ENCODE assay signal across 15 cellular contexts in genomic region chr1:20480261-20481157, GRCh38. TPM values are rescaled to one million over a fixed set of nuclear protein-coding genes. Genes with fewer than 3 reads are reported as not detected.
A peak's percentile ranks its signal among the peaks of the same experiment; 100 is the strongest.
DNase-seq lines count a peak whose midpoint lies in the region; ATAC-seq, FAIRE-seq and TF ChIP-seq lines count a peak whose summit lies in the region.
"Had no signal": no experiment of that assay in that cellular context is flagged by ENCODE, and none has a peak within 500 bp of the region (broad histone marks: within the 10 kb centered on the region; RNA-seq: fewer than 3 reads in every experiment).

No MANE protein-coding gene starts in this region.

- DNase-seq in astrocyte (ENCODE audit: low read depth): no peak
- DNase-seq in progenitor cell of endocrine pancreas (ENCODE audit: low spot score, unreplicated experiment): peak; percentile 39
- DNase-seq in CD1c-positive myeloid dendritic cell (ENCODE audit: extremely low spot score): no peak
- DNase-seq in T-cell: no peak
- no peak for DNase-seq in KBM-7
- DNase-seq in NCI-H128 (lab: John Stamatoyannopoulos, UW; ENCODE audit: unreplicated experiment): no peak
- DNase-seq: activated CD4-positive, alpha-beta T cell treated with anti-CD3 and anti-CD28 coated beads, Interleukin-2, amount 50 U/mL, for 1 hour; activated naive CD4-positive, alpha-beta T cell treated with anti-CD3 and anti-CD28 coated beads for 36 hours; CD4-positive, CD25-positive, alpha-beta regulatory T cell; left ventricle myocardium inferior; NCI-H774; psoas muscle had no signal

- H3K4me3 ChIP-seq in HEK293 (ENCODE audit: low read depth, low read length) (no peak overlapping the region), astrocyte (ENCODE audit: insufficient read depth, low read depth, low read length) (no peak overlapping the region)
- H3K4me3 ChIP-seq: left ventricle myocardium inferior, psoas muscle, SK-N-MC had no signal

- POLR2A ChIA-PET in HEK293 (lab: Yijun Ruan, JAX) (no interaction called here), T-cell (lab: Charles Lee) (no interaction called here)

- H3K27me3 Mint-ChIP-seq in astrocyte (ENCODE audit: low read depth, unreplicated experiment): peaks cover 2% of the 10 kb centered on the region
- no peaks in the 10 kb centered on the region for H3K27me3 Mint-ChIP-seq in progenitor cell of endocrine pancreas
- peaks cover 76% of the 10 kb centered on the region in 2 donors for H3K27me3 Mint-ChIP-seq in T-cell

- no peak for ATAC-seq in T-cell (replicated peaks in 1 of 4)
- ATAC-seq: psoas muscle had no signal

- H3K27ac ChIP-seq in HEK293 (ENCODE audit: extremely low read depth, low read depth, low read length) (no peak overlapping the region), astrocyte (ENCODE audit: low read depth, low read length) (no peak overlapping the region), layer of hippocampus (ENCODE audit: low read depth, low read length) (peak overlapping the region; percentile 84)
- H3K27ac ChIP-seq: left ventricle myocardium inferior, psoas muscle, SK-N-MC had no signal

- H3K9ac ChIP-seq in astrocyte (ENCODE audit: low read length): no peak overlapping the region

- H4K20me1 ChIP-seq in astrocyte (ENCODE audit: insufficient read depth, low read length): peaks cover 46% of the 10 kb centered on the region

- H3K4me3 Mint-ChIP-seq in astrocyte (ENCODE audit: unreplicated experiment) (peak overlapping the region; percentile 8), progenitor cell of endocrine pancreas (ENCODE audit: low read depth) (peak overlapping the region; percentile 57), T-cell (no peak overlapping the region)
- H3K4me3 Mint-ChIP-seq: activated naive CD4-positive, alpha-beta T cell treated with anti-CD3 and anti-CD28 coated beads for 36 hours had no signal

- H3K4me2 ChIP-seq in astrocyte (ENCODE audit: low read length): no peak overlapping the region

- no peaks in the 10 kb centered on the region for H3K9me3 ChIP-seq in HEK293 (ENCODE audit: control insufficient read depth, insufficient read depth, low read depth, low read length)
- H3K9me3 ChIP-seq in astrocyte (ENCODE audit: insufficient read depth, low read depth, low read length): no peaks in the 10 kb centered on the region
- H3K9me3 ChIP-seq: left ventricle myocardium inferior, psoas muscle had no signal

- in situ Hi-C loops in KBM-7 (cut with MboI; ENCODE audit: low pct_unique_long_range_greater_than_20kb, low sequenced_read_pairs): loop anchor here (25.0 kb wide), 1 partner anchor 268 kb away; no protein-coding TSS in a partner anchor

- TF ChIP-seq CTCF in HEK293 (tag by site-specific recombination; IDR thresholded peaks at IDR 0.05): no peak
- no peak for TF ChIP-seq CTCF in astrocyte (IDR thresholded peaks at IDR 0.05; ENCODE audit: insufficient read depth, low read depth, low read length)
- no peak for TF ChIP-seq CTCF in progenitor cell of endocrine pancreas (IDR thresholded peaks at IDR 0.05; ENCODE audit: unreplicated experiment)

- no peaks in the 10 kb centered on the region for H3K27me3 ChIP-seq in astrocyte (ENCODE audit: insufficient read depth, low read length)
- H3K27me3 ChIP-seq in layer of hippocampus (ENCODE audit: control insufficient read depth, insufficient read depth, low read length): no peaks in the 10 kb centered on the region

- H3K4me1 Mint-ChIP-seq in astrocyte (ENCODE audit: low read depth, unreplicated experiment) (peaks cover 33% of the 10 kb centered on the region), progenitor cell of endocrine pancreas (ENCODE audit: low read depth) (peaks cover 69% of the 10 kb centered on the region), T-cell (peaks cover 14 to 15% (median 14%) of the 10 kb centered on the region in 3 donors)

- no peaks in the 10 kb centered on the region for H3K36me3 ChIP-seq in HEK293 (ENCODE audit: control insufficient read depth in 2 of 2, insufficient read depth in 1 of 2, low read length in 2 of 2)
- no peaks in the 10 kb centered on the region for H3K36me3 ChIP-seq in astrocyte (ENCODE audit: insufficient read depth, low read length)
- H3K36me3 ChIP-seq: left ventricle myocardium inferior had no signal

- CTCF ChIA-PET in HEK293 (lab: Yijun Ruan, JAX) (interaction anchor here (0.9 to 1.2 kb wide), 2 partner anchors 13 to 118 kb away, joined by 3 to 5 read pairs; no protein-coding TSS in a partner anchor), T-cell (lab: Charles Lee) (no interaction called here)

- H3K4me1 ChIP-seq in HEK293 (ENCODE audit: control insufficient read depth, insufficient read depth, low read length): peaks cover 4% of the 10 kb centered on the region
- H3K4me1 ChIP-seq in astrocyte (ENCODE audit: insufficient read depth, low read length): peaks cover 37% of the 10 kb centered on the region

- H2AFZ ChIP-seq in astrocyte (ENCODE audit: low read depth, low read length): no peak overlapping the region

- FAIRE-seq in astrocyte (lab: Jason Lieb, UNC): no peak

- H3K9me3 Mint-ChIP-seq in astrocyte (ENCODE audit: unreplicated experiment) (no peaks in the 10 kb centered on the region), progenitor cell of endocrine pancreas (ENCODE audit: low read depth) (no peaks in the 10 kb centered on the region), T-cell (no peaks in the 10 kb centered on the region)
- H3K9me3 Mint-ChIP-seq: activated naive CD4-positive, alpha-beta T cell treated with anti-CD3 and anti-CD28 coated beads for 36 hours had no signal

- H3K79me2 ChIP-seq in astrocyte (ENCODE audit: insufficient read depth, low read length): peaks cover 26% of the 10 kb centered on the region

- H3K27ac Mint-ChIP-seq in astrocyte (ENCODE audit: unreplicated experiment) (peak overlapping the region; percentile 53), progenitor cell of endocrine pancreas (peak overlapping the region; percentile 97), T-cell (no peak overlapping the region)
- H3K27ac Mint-ChIP-seq: activated naive CD4-positive, alpha-beta T cell treated with anti-CD3 and anti-CD28 coated beads for 36 hours; CD4-positive, CD25-positive, alpha-beta regulatory T cell had no signal

- no peaks in the 10 kb centered on the region for H3K36me3 Mint-ChIP-seq in astrocyte (ENCODE audit: low read depth, unreplicated experiment)
- H3K36me3 Mint-ChIP-seq in progenitor cell of endocrine pancreas (ENCODE audit: insufficient read depth): no peaks in the 10 kb centered on the region
- H3K36me3 Mint-ChIP-seq in T-cell: no peaks in the 10 kb centered on the region
- H3K36me3 Mint-ChIP-seq: CD4-positive, CD25-positive, alpha-beta regulatory T cell had no signal

TF ChIP-seq in HEK293, 187 proteins besides CTCF, POLR2A, EP300 and RAD21:
- TF ChIP-seq ZBTB48 (tag by site-specific recombination; IDR thresholded peaks at IDR 0.05) (no peak), SP7 (tag by site-specific recombination; IDR thresholded peaks at IDR 0.05) (peak; percentile 67; the same call in 1 of the 2 replicates)

RNA-seq across cellular contexts. Expression of gene CAMK2N1, which starts 5.5 kb away (rescaled TPM):
- 17.5 and 18.9 TPM in 2 replicates for total RNA-seq in astrocyte
- 67.2 and 69.2 TPM in 2 replicates for total RNA-seq in progenitor cell of endocrine pancreas
- total RNA-seq in T-cell: 1 to 10 TPM; 2.5 to 7.9 (median 7.1) TPM

RNA-seq across cellular contexts. Expression of gene MUL1, which starts 27.4 kb away (rescaled TPM):
- total RNA-seq in astrocyte: 30.1 and 32.5 TPM in 2 replicates
- 23.2 and 25.1 TPM in 2 replicates for total RNA-seq in progenitor cell of endocrine pancreas
- 10 to 100 TPM; 18.0 to 21.4 (median 20.8) TPM for total RNA-seq in T-cell

Comparison
In these comparisons a context has a peak if more than half of its experiments do, and no peak if none do; other contexts are left out.
1. H3K27ac Mint-ChIP-seq: peak in astrocyte (single experiment) and progenitor cell of endocrine pancreas (single experiment); none in T-cell (0 of 2).
2. H3K4me3 Mint-ChIP-seq: peak in astrocyte (single experiment) and progenitor cell of endocrine pancreas (single experiment); none in T-cell (0 of 3).